10 cellular contexts compared by ENCODE assay signal in the genomic region with DNA sequence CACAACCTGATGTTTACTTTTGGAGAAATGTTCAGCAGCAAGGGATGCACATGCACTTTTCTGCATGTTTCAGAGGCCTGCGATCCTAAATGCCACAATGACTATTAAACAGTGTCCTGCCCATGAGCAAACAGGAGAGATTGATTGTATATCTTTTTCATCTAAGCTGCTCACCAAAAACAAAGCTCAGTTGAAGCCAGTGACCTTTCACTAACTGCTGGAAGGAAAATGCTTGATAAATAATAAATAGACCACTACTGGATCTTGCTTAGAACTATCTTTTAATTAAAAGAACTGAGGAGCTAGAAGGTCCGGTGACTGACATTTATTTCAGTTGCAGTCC. TPM values are rescaled to one million over a fixed set of nuclear protein-coding genes. Genes with fewer than 3 reads are reported as not detected.
DNase-seq lines count a peak whose midpoint lies in the region; ATAC-seq and TF ChIP-seq lines count a peak whose summit lies in the region.
"Had no signal": no experiment of that assay in that cellular context is flagged by ENCODE, and none has a peak within 500 bp of the region (broad histone marks: within the 10 kb centered on the region; RNA-seq: fewer than 3 reads in every experiment).

No MANE protein-coding gene starts in this region.

- H2AFZ ChIP-seq in OCI-LY3 (ENCODE audit: low read depth, low read length) = no peak overlapping the region

- no peak overlapping the region for H3K9ac ChIP-seq in OCI-LY3 (ENCODE audit: low read length)

- H4K20me1 ChIP-seq in DOHH2 (ENCODE audit: control insufficient read depth, insufficient read depth, low read depth, low read length) (no peaks in the 10 kb centered on the region), OCI-LY3 (ENCODE audit: insufficient read depth, low read length) (no peaks in the 10 kb centered on the region)

- H3F3A ChIP-seq in DOHH2 (ENCODE audit: control insufficient read depth, insufficient read depth) = peaks cover 8% of the 10 kb centered on the region

- H3K9me2 ChIP-seq in DOHH2 (replicated peaks; ENCODE audit: control insufficient read depth, low read length) = no peaks in the 10 kb centered on the region

- H3K36me3 Mint-ChIP-seq in activated CD8-positive, alpha-beta memory T cell treated with anti-CD3 and anti-CD28 coated beads, Interleukin-2, amount 10 ng/mL, durations not matched to agents 7 days and 5 days = peaks cover 5% of the 10 kb centered on the region

- intact Hi-C loops in esophagus muscularis mucosa (cut with DNase I) (loop anchor here (2.0 to 5.0 kb wide), 3 partner anchors 236 to 705 kb away; no protein-coding TSS in a partner anchor), gastrocnemius medialis (cut with DNase I; ENCODE audit: low total_unique reads) (loop anchor here (2.0 to 5.0 kb wide), 4 partner anchors 51 to 726 kb away; no protein-coding TSS in a partner anchor)

- ATAC-seq in gastrocnemius medialis (peak; percentile 1 to 6), HG03342 (IDR thresholded peaks at IDR 0.05; ENCODE audit: unreplicated experiment) (no peak)
- ATAC-seq in activated CD8-positive, alpha-beta memory T cell treated with anti-CD3 and anti-CD28 coated beads, Interleukin-2, amount 10 ng/mL, durations not matched to agents 7 days and 5 days = no peak

- peak; percentile 8 for TF ChIP-seq CTCF in DOHH2 (IDR thresholded peaks at IDR 0.05; ENCODE audit: low read depth, low read length, poor library complexity, severe bottlenecking)
- no peak for TF ChIP-seq CTCF in OCI-LY3 (IDR thresholded peaks at IDR 0.05; ENCODE audit: low read depth, low read length)
- peak in 1 of 3 experiments; percentile 1 for TF ChIP-seq CTCF in esophagus muscularis mucosa (IDR thresholded peaks at IDR 0.05)
- peak in 3 of 5 experiments; percentile 6 to 53 (median 10) for TF ChIP-seq CTCF in gastrocnemius medialis (IDR thresholded peaks at IDR 0.05 in 4 of 5, conservative IDR thresholded peaks at IDR 0.05 in 1 of 5)

- TF ChIP-seq EP300 in esophagus muscularis mucosa (IDR thresholded peaks at IDR 0.05) = no peak

- WGBS in esophagus muscularis mucosa = 47% methylated on average over 2 of the region's 2 CpGs

- no peaks in the 10 kb centered on the region for H3K79me2 ChIP-seq in DOHH2 (ENCODE audit: control insufficient read depth, low read length)
- no peaks in the 10 kb centered on the region for H3K79me2 ChIP-seq in OCI-LY3 (ENCODE audit: low read length)

- no peak overlapping the region for H3K4me2 ChIP-seq in DOHH2 (ENCODE audit: low read length)
- peak overlapping the region; percentile 91; the same call in 1 of the 2 replicates for H3K4me2 ChIP-seq in OCI-LY3 (ENCODE audit: low read length)

- H3K27ac ChIP-seq in DOHH2 (ENCODE audit: low read depth, low read length) (no peak overlapping the region), OCI-LY3 (ENCODE audit: low read length) (no peak overlapping the region), esophagus muscularis mucosa (replicated peaks in 1 of 4) (peak overlapping the region; percentile 80 to 89 (median 83)), gastrocnemius medialis (peak overlapping the region; percentile 71 to 92 (median 88))

- peaks cover 4% of the 10 kb centered on the region for H3K4me1 Mint-ChIP-seq in activated CD8-positive, alpha-beta memory T cell treated with anti-CD3 and anti-CD28 coated beads, Interleukin-2, amount 10 ng/mL, durations not matched to agents 7 days and 5 days

- H3K27ac Mint-ChIP-seq in activated CD8-positive, alpha-beta memory T cell treated with anti-CD3 and anti-CD28 coated beads, Interleukin-2, amount 10 ng/mL, durations not matched to agents 7 days and 5 days = no peak overlapping the region

- H3K4me3 ChIP-seq in DOHH2 (ENCODE audit: low read length) (no peak overlapping the region), OCI-LY3 (ENCODE audit: low read length) (peak overlapping the region; percentile 76; the same call in 1 of the 2 replicates), esophagus muscularis mucosa (peak overlapping the region; percentile 47 to 60 (median 52)), gastrocnemius medialis (peak overlapping the region in 1 of 4 donors; percentile 57)

- CTCF ChIA-PET in activated CD8-positive, alpha-beta memory T cell treated with anti-CD3 and anti-CD28 coated beads, Interleukin-2, amount 10 ng/mL, durations not matched to agents 7 days and 5 days (lab: Charles Lee) = interaction anchor here (0.6 to 4.5 kb wide), 33 partner anchors 8 to 726 kb away, joined by 3 to 37 read pairs (median 4); a partner anchor contains a TSS

- H3K27me3 ChIP-seq in DOHH2 (ENCODE audit: control insufficient read depth, low read length) (no peaks in the 10 kb centered on the region), OCI-LY3 (ENCODE audit: low read depth, low read length) (no peaks in the 10 kb centered on the region), esophagus muscularis mucosa (no peaks in the 10 kb centered on the region), gastrocnemius medialis (no peaks in the 10 kb centered on the region)

- H3K4me3 Mint-ChIP-seq in activated CD8-positive, alpha-beta memory T cell treated with anti-CD3 and anti-CD28 coated beads, Interleukin-2, amount 10 ng/mL, durations not matched to agents 7 days and 5 days = no peak overlapping the region

- H3K36me3 ChIP-seq in DOHH2 (ENCODE audit: control insufficient read depth, low read length) = peaks cover 6% of the 10 kb centered on the region
- H3K36me3 ChIP-seq in OCI-LY3 (replicated peaks; ENCODE audit: low read depth, low read length) = peaks cover 10% of the 10 kb centered on the region
- peaks cover 4 to 21% (median 11%) of the 10 kb centered on the region in 4 donors for H3K36me3 ChIP-seq in esophagus muscularis mucosa
- no peaks in the 10 kb centered on the region for H3K36me3 ChIP-seq in gastrocnemius medialis

- no peaks in the 10 kb centered on the region for H3K9me3 Mint-ChIP-seq in activated CD8-positive, alpha-beta memory T cell treated with anti-CD3 and anti-CD28 coated beads, Interleukin-2, amount 10 ng/mL, durations not matched to agents 7 days and 5 days (ENCODE audit: low read depth)

- no peaks in the 10 kb centered on the region for H3K9me3 ChIP-seq in DOHH2 (ENCODE audit: control insufficient read depth, insufficient read depth, low read length)
- H3K9me3 ChIP-seq in OCI-LY3 (ENCODE audit: insufficient read depth, low read length) = no peaks in the 10 kb centered on the region
- no peaks in the 10 kb centered on the region for H3K9me3 ChIP-seq in esophagus muscularis mucosa
- no peaks in the 10 kb centered on the region for H3K9me3 ChIP-seq in gastrocnemius medialis
- H3K9me3 ChIP-seq: Caco-2 had no signal

- DNase-seq in esophagus muscularis mucosa (ENCODE audit: extremely low spot score) = no peak
- no peak for DNase-seq in gastrocnemius medialis
- DNase-seq in cerebellar nuclear complex (lab: John Stamatoyannopoulos, UW) = no peak
- DNase-seq in activated naive CD4-positive, alpha-beta T cell treated with anti-CD3 and anti-CD28 coated beads, Interleukin-2, amount 50 U/mL, for 16 hours = no peak
- DNase-seq in activated CD8-positive, alpha-beta memory T cell treated with anti-CD3 and anti-CD28 coated beads, Interleukin-2, amount 10 ng/mL, durations not matched to agents 7 days and 5 days = no peak
- DNase-seq: activated gamma-delta T cell had no signal

- TF ChIP-seq POLR2A in esophagus muscularis mucosa (IDR thresholded peaks at IDR 0.05; ENCODE audit: low read depth) = no peak
- TF ChIP-seq POLR2A in gastrocnemius medialis (IDR thresholded peaks at IDR 0.05) = no peak

- no peaks in the 10 kb centered on the region for H3K27me3 Mint-ChIP-seq in activated CD8-positive, alpha-beta memory T cell treated with anti-CD3 and anti-CD28 coated beads, Interleukin-2, amount 10 ng/mL, durations not matched to agents 7 days and 5 days

- in situ Hi-C loops in gastrocnemius medialis (cut with MboI; ENCODE audit: low sequenced_read_pairs in 4 of 4) = loop anchor here in 2 of 4 donors (25.0 kb wide), 2 partner anchors 254 to 596 kb away; a partner anchor contains a TSS

- H3K4me1 ChIP-seq in DOHH2 (ENCODE audit: control insufficient read depth, low read length) (peaks cover 11% of the 10 kb centered on the region), OCI-LY3 (ENCODE audit: low read length) (peaks cover 11% of the 10 kb centered on the region), esophagus muscularis mucosa (peaks cover 33 to 48% (median 38%) of the 10 kb centered on the region in 4 donors), gastrocnemius medialis (peaks cover 39 to 54% of the 10 kb centered on the region in 2 donors)

RNA-seq across cellular contexts. Expression of a gene that starts 16.3 kb away (rescaled TPM):
- 10 to 100 TPM; 11.6 to 22.2 (median 16.9) TPM for total RNA-seq in esophagus muscularis mucosa
- total RNA-seq in gastrocnemius medialis = 10 to 100 TPM; 24.3 to 47.2 (median 35.5) TPM
- 10 to 100 TPM; 39.4 to 49.4 TPM for total RNA-seq in activated CD8-positive, alpha-beta memory T cell treated with anti-CD3 and anti-CD28 coated beads, Interleukin-2, amount 10 ng/mL, durations not matched to agents 7 days and 5 days

Comparison
In these comparisons a context has a peak if more than half of its experiments do, and no peak if none do; other contexts are left out.
1. H3K27ac ChIP-seq: peak in esophagus muscularis mucosa (4 of 4) and gastrocnemius medialis (4 of 4); none in DOHH2 (single experiment) and OCI-LY3 (single experiment).
2. ATAC-seq: peak in gastrocnemius medialis (2 of 2); none in activated CD8-positive, alpha-beta memory T cell treated with anti-CD3 and anti-CD28 coated beads, Interleukin-2, amount 10 ng/mL, durations not matched to agents 7 days and 5 days (single experiment) and HG03342 (single experiment).